ENCODE assay signal across 8 cellular contexts in the genomic region with DNA sequence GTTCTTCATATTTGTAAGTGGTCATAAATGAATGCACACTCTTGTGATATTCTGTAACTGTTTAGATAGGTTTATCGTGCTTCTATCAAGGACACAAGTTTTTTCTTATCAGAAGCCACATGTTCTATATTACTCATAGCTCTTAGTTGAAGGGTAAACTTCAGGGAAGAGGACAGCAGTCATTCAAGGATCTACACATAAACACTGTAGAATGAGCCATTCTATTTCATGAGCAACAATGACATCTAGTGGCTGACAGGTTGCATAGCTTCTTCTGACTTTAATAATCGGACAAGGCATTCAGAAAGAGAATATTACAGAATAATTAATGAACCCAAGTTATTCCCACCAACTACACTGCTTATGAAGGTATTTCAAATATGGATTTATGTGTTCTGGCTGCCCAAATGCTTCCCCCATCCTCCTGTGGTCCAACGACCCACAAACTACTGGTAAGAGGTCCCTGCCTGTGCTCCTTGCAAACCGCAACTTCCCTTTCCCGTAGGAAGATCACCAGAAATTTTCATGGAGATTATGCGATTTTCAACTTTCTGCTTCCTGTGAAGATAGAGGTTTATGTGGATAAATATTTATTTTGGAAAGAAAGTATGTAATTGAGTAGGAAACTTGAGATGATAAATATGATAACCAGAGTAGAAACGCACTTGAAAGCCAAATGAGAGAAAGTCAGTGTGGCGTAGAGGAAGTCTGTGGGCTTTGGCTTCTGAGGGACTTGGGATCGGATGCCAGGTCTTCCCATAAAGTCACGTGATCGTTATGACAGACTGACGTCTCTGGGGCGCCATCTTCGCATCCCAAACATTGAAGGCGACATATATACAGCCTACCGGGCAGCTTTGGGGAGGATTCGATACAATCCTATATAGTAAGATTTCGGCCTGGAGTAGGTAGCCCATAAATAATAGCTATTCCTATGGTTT. TPM values are rescaled to one million over a fixed set of nuclear protein-coding genes. Genes with fewer than 3 reads are reported as not detected.
DNase-seq lines count a peak whose midpoint lies in the region; ATAC-seq, FAIRE-seq and TF ChIP-seq lines count a peak whose summit lies in the region.

No MANE protein-coding gene starts in this region.

- H3K4me2 ChIP-seq in mammary epithelial cell (ENCODE audit: insufficient read depth, low read depth, low read length) (no peak overlapping the region), keratinocyte (ENCODE audit: control insufficient read depth, extremely low read depth, insufficient read depth, low read depth, low read length) (no peak overlapping the region)

- ATAC-seq in HG03565 (IDR thresholded peaks at IDR 0.05; ENCODE audit: unreplicated experiment): peak; percentile 81
- ATAC-seq in thoracic aorta (ENCODE audit: insufficient number of reproducible peaks, low FRiP score, low read depth): peak; percentile 67

- no peaks in the 10 kb centered on the region for H3K9me1 ChIP-seq in keratinocyte (ENCODE audit: control insufficient read depth, extremely low read depth, insufficient read depth, low read length)

- no peaks in the 10 kb centered on the region for H4K20me1 ChIP-seq in mammary epithelial cell (ENCODE audit: insufficient read depth, low read length)
- H4K20me1 ChIP-seq in keratinocyte (ENCODE audit: control insufficient read depth, extremely low read depth, insufficient read depth, low read length): no peaks in the 10 kb centered on the region

- H3K9me3 ChIP-seq in mammary epithelial cell (replicated peaks; ENCODE audit: insufficient read depth, low read length) (no peaks in the 10 kb centered on the region), keratinocyte (ENCODE audit: control insufficient read depth, low read depth, low read length) (no peaks in the 10 kb centered on the region), thoracic aorta (no peaks in the 10 kb centered on the region)

- CTCF ChIA-PET in mammary epithelial cell (lab: Charles Lee; ENCODE audit: low non-redundant PET): interaction anchor here (0.6 to 1.5 kb wide), 15 partner anchors 59 to 885 kb away, joined by 3 to 24 read pairs (median 4); partner anchors contain the start of gene ITGB8

- in situ Hi-C loops in mammary epithelial cell (cut with MboI; ENCODE audit: low sequenced_read_pairs in 2 of 2): loop anchor here (5.0 to 25.0 kb wide), 5 partner anchors 274 to 854 kb away; no protein-coding TSS in a partner anchor

- intact Hi-C loops in mammary epithelial cell (cut with micrococcal nuclease): loop anchor here (1.0 to 2.0 kb wide), 9 partner anchors 59 to 889 kb away; partner anchors contain the start of gene POLR1F

- FAIRE-seq in keratinocyte (lab: Jason Lieb, UNC): peak; percentile 89

- H3K9ac ChIP-seq in mammary epithelial cell (ENCODE audit: insufficient read depth, low read length) (no peak overlapping the region), keratinocyte (ENCODE audit: control insufficient read depth, extremely low read depth, insufficient read depth, low read length) (no peak overlapping the region)

- H3K4me1 ChIP-seq in mammary epithelial cell (ENCODE audit: insufficient read depth, low read length): peaks cover 10% of the 10 kb centered on the region
- peaks cover 16% of the 10 kb centered on the region for H3K4me1 ChIP-seq in keratinocyte (ENCODE audit: control insufficient read depth, extremely low read depth, insufficient read depth, low read length)
- H3K4me1 ChIP-seq in thoracic aorta (ENCODE audit: control insufficient read depth in 1 of 2, low read depth in 2 of 2): no peaks in the 10 kb centered on the region

- H3K27ac ChIP-seq in mammary epithelial cell (ENCODE audit: insufficient read depth, low read depth, low read length): no peak overlapping the region
- no peak overlapping the region for H3K27ac ChIP-seq in keratinocyte (ENCODE audit: control insufficient read depth, insufficient read depth, low read length)
- no peak overlapping the region for H3K27ac ChIP-seq in thoracic aorta

- BruUV-seq in mammary epithelial cell (replicated peaks; lab: Mats Ljungman, UMichigan): no TSS peak

- dilution Hi-C loops in mammary epithelial cell (cut with HindIII; ENCODE audit: low sequenced_read_pairs) (loop anchor here (25.0 kb wide), 1 partner anchor 836 kb away; the partner anchor contains the start of gene TMEM196), keratinocyte (cut with MboI; ENCODE audit: extremely low pct_ligation_motif_present, low sequenced_read_pairs) (no loop called here)

- H3K27me3 ChIP-seq in mammary epithelial cell (ENCODE audit: insufficient read depth, low read length) (no peaks in the 10 kb centered on the region), keratinocyte (ENCODE audit: control insufficient read depth, extremely low read depth, insufficient read depth, low read length) (no peaks in the 10 kb centered on the region), thoracic aorta (replicated peaks; ENCODE audit: insufficient read depth) (no peaks in the 10 kb centered on the region)

- H2AFZ ChIP-seq in mammary epithelial cell (ENCODE audit: low read depth, low read length): no peak overlapping the region
- peak overlapping the region; percentile 14 for H2AFZ ChIP-seq in keratinocyte (ENCODE audit: control insufficient read depth, low read length)

- TF ChIP-seq CTCF in GM20000 (IDR thresholded peaks at IDR 0.05; ENCODE audit: extremely low read depth, missing control alignments) (peak; percentile 68), mammary epithelial cell (conservative IDR thresholded peaks at IDR 0.05 in 1 of 2, IDR thresholded peaks at IDR 0.05 in 1 of 2; ENCODE audit: extremely low read depth in 1 of 2, insufficient read depth in 1 of 2, low read depth in 1 of 2, low read length in 2 of 2) (peak; percentile 74 to 78), keratinocyte (optimal IDR thresholded peaks at IDR 0.05 in 1 of 3, IDR thresholded peaks at IDR 0.05 in 1 of 3, conservative IDR thresholded peaks at IDR 0.05 in 1 of 3; ENCODE audit: extremely low read depth in 1 of 3, insufficient read depth in 2 of 3, low read length in 3 of 3) (peak in 2 of 3 experiments; percentile 54 to 77), thoracic aorta (IDR thresholded peaks at IDR 0.05) (peak; percentile 78)

- H3K79me2 ChIP-seq in mammary epithelial cell (ENCODE audit: insufficient read depth, low read length) (no peaks in the 10 kb centered on the region), keratinocyte (ENCODE audit: control insufficient read depth, insufficient read depth, low read length) (no peaks in the 10 kb centered on the region)

- H3K36me3 ChIP-seq in mammary epithelial cell (ENCODE audit: insufficient read depth, low read length) (no peaks in the 10 kb centered on the region), keratinocyte (ENCODE audit: control insufficient read depth in 2 of 2, extremely low read depth in 1 of 2, insufficient read depth in 2 of 2, low read length in 2 of 2) (no peaks in the 10 kb centered on the region), thoracic aorta (no peaks in the 10 kb centered on the region)

- WGBS in mammary epithelial cell (ENCODE audit: low coverage, missing lambda C conversion rate): 58% methylated on average over 18 of the region's 18 CpGs

- DNase-seq in ELR (ENCODE audit: low read depth) (peak; percentile 63), GM20000 (ENCODE audit: low spot score) (peak; percentile 54), NCI-H748 treated with DMSO at 0.1 percent for 48 hours (lab: John Stamatoyannopoulos, UW) (peak; percentile 70), mammary epithelial cell (peak; percentile 66), keratinocyte (ENCODE audit: low read depth, low spot score) (peak; percentile 46), thoracic aorta (ENCODE audit: low spot score) (no peak), cortex of kidney (lab: John Stamatoyannopoulos, UW) (no peak)

- no peak overlapping the region for H3K4me3 ChIP-seq in mammary epithelial cell (replicated peaks in 1 of 3; ENCODE audit: insufficient read depth in 1 of 3, low read depth in 2 of 3, low read length in 3 of 3)
- no peak overlapping the region for H3K4me3 ChIP-seq in keratinocyte (ENCODE audit: control insufficient read depth in 2 of 3, extremely low read depth in 1 of 3, insufficient read depth in 2 of 3, low read depth in 1 of 3, low read length in 3 of 3)
- H3K4me3 ChIP-seq in thoracic aorta: peak overlapping the region; percentile 3

RNA-seq across cellular contexts. Expression of gene ABCB5, which starts 16.7 kb away (rescaled TPM):
- total RNA-seq in mammary epithelial cell (under 1 TPM in 1 of 2 donors, not detected in 1; 0.17 TPM), thoracic aorta (not detected)
- polyA plus RNA-seq in mammary epithelial cell (not detected), keratinocyte (not detected in 3 replicates)
- polyA minus RNA-seq in mammary epithelial cell (not detected), keratinocyte (not detected in 3 replicates)
- not detected for polyA plus RNA-seq in keratinocyte (2011; ENCODE audit: low read depth)
- not detected in 2 replicates for polyA plus RNA-seq in keratinocyte (2011; cell fraction: cytosol; rRNA removed)
- polyA plus RNA-seq in keratinocyte (2011; cell fraction: nucleus; rRNA removed): not detected in 2 replicates
- not detected in 2 replicates for polyA plus RNA-seq in keratinocyte (2012; ENCODE audit: low replicate concordance)
- not detected for polyA minus RNA-seq in keratinocyte (2011; cell fraction: cytosol; rRNA and poly(A)+ RNA removed)
- not detected in 2 replicates for polyA minus RNA-seq in keratinocyte (2011; cell fraction: nucleus; rRNA and poly(A)+ RNA removed)

Comparison
In these comparisons a context has a peak if more than half of its experiments do, and no peak if none do; other contexts are left out.
1. DNase-seq: peak in ELR (single experiment), GM20000 (single experiment), NCI-H748 treated with DMSO at 0.1 percent for 48 hours (single experiment), mammary epithelial cell (single experiment) and keratinocyte (single experiment); none in thoracic aorta (single experiment) and cortex of kidney (single experiment).
2. Peak in every context shown above with its lines, with median percentiles within 50 percentile points of each other: CTCF ChIP-seq.